Comparison of ENCODE assay signal across 24 cellular contexts in genomic region chr5:11684607-11685006, GRCh38.
DNase-seq lines count a peak whose midpoint lies in the region; ATAC-seq and TF ChIP-seq lines count a peak whose summit lies in the region.
"Had no signal": no experiment of that assay in that cellular context is flagged by ENCODE, and none has a peak within 500 bp of the region (broad histone marks: within the 10 kb centered on the region; RNA-seq: fewer than 3 reads in every experiment).

No MANE protein-coding gene starts in this region.

- H3K36me3 ChIP-seq in left ventricle myocardium inferior = no peaks in the 10 kb centered on the region
- H3K36me3 ChIP-seq: HAP-1, SJCRH30 had no signal

- no peaks in the 10 kb centered on the region for H3K9me3 ChIP-seq in left ventricle myocardium inferior (replicated peaks)
- H3K9me3 ChIP-seq: Caco-2, HAP-1, SJCRH30 had no signal

- intact Hi-C loops in Right ventricle myocardium superior (cut with DNase I) (no loop called here), left ventricle myocardium inferior (cut with micrococcal nuclease) (no loop called here)

- no peak for TF ChIP-seq CTCF in left ventricle myocardium inferior (IDR thresholded peaks at IDR 0.05; ENCODE audit: borderline replicate concordance)
- no peak for TF ChIP-seq CTCF in GM10248 (IDR thresholded peaks at IDR 0.05; ENCODE audit: control extremely low read depth, extremely low read depth, low read depth, missing control alignments)

- H3K4me3 ChIP-seq in left ventricle myocardium inferior = no peak overlapping the region
- H3K4me3 ChIP-seq: HAP-1, SJCRH30 had no signal

- H3K27me3 ChIP-seq in left ventricle myocardium inferior (ENCODE audit: low read depth) = no peaks in the 10 kb centered on the region
- H3K27me3 ChIP-seq: SJCRH30 had no signal

- DNase-seq in Right ventricle myocardium superior = no peak
- DNase-seq in left ventricle myocardium inferior = no peak
- DNase-seq in MV-4-11 (lab: John Stamatoyannopoulos, UW) = peak; percentile 3
- peak; percentile 30 for DNase-seq in globus pallidus (ENCODE audit: low spot score)
- no peak for DNase-seq in GM10248 (ENCODE audit: extremely low spot score)
- DNase-seq in stimulated activated CD4-positive, alpha-beta T cell treated with anti-CD3 and anti-CD28 coated beads, Interleukin-1b, Interleukin-23, amount 100 ng/mL, for 48 hours = no peak
- DNase-seq: C1 segment of cervical spinal cord; Caco-2; CD8-positive, alpha-beta T cell; GOT3; HFFc6; IMR-90; KG1; NCI-H1105 treated with DMSO at 0.1 percent for 48 hours; NCI-H146; NCI-H1930; NCI-H2107; NCI-H446 treated with DMSO at 0.1 percent for 48 hours; NCI-H526; PC-3; SJCRH30; T-helper 1 cell had no signal

- ATAC-seq in Right ventricle myocardium superior (ENCODE audit: poor library complexity) = peak; percentile 66
- ATAC-seq in GM18870 (IDR thresholded peaks at IDR 0.05; ENCODE audit: unreplicated experiment) = no peak
- ATAC-seq: CD8-positive, alpha-beta T cell; PC-3 had no signal

- H3K27ac ChIP-seq in left ventricle myocardium inferior (replicated peaks) = no peak overlapping the region
- H3K27ac ChIP-seq: SJCRH30 had no signal

- CTCF ChIA-PET in GM10248 (lab: Yijun Ruan, JAX) = interaction anchor here (1.6 kb wide), 1 partner anchor 16 kb away, joined by 3 read pairs; no protein-coding TSS in a partner anchor

- POLR2A ChIA-PET in GM10248 (lab: Yijun Ruan, JAX) = no interaction called here

- H3K4me1 ChIP-seq in left ventricle myocardium inferior = no peaks in the 10 kb centered on the region
- H3K4me1 ChIP-seq: Caco-2, HAP-1, SJCRH30 had no signal

Comparison
In these comparisons a context has a peak if more than half of its experiments do, and no peak if none do; other contexts are left out.
1. DNase-seq: peak in MV-4-11 (single experiment) and globus pallidus (single experiment); none in Right ventricle myocardium superior (single experiment), left ventricle myocardium inferior (single experiment), GM10248 (single experiment) and stimulated activated CD4-positive, alpha-beta T cell treated with anti-CD3 and anti-CD28 coated beads, Interleukin-1b, Interleukin-23, amount 100 ng/mL, for 48 hours (single experiment).